ENCODE assay signal across 1 cellular context in the genomic region with DNA sequence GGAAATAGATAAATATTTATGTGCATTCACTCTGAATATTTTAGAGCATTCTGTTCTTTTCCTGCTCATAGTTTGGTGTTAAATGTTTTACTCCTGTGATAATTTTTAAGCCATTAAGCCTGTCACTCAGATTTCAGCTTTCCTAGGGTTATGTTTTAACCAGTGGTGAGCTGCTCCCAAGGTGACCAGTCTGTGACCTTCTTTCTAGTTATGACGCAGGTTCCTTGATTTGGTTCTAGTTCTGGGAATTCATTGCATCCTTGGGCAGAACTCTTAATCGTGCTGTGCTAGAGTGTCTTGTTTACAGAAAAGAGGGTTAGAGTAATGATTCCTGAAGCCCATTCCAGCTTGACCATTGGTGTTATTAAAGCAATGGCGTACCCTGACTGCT.
TF ChIP-seq lines count a peak whose summit lies in the region.

No MANE protein-coding gene starts in this region.

TF ChIP-seq in GM23338, 12 proteins besides CTCF, POLR2A, EP300 and RAD21 (continued from another document):
- TF ChIP-seq, protein P1, sequence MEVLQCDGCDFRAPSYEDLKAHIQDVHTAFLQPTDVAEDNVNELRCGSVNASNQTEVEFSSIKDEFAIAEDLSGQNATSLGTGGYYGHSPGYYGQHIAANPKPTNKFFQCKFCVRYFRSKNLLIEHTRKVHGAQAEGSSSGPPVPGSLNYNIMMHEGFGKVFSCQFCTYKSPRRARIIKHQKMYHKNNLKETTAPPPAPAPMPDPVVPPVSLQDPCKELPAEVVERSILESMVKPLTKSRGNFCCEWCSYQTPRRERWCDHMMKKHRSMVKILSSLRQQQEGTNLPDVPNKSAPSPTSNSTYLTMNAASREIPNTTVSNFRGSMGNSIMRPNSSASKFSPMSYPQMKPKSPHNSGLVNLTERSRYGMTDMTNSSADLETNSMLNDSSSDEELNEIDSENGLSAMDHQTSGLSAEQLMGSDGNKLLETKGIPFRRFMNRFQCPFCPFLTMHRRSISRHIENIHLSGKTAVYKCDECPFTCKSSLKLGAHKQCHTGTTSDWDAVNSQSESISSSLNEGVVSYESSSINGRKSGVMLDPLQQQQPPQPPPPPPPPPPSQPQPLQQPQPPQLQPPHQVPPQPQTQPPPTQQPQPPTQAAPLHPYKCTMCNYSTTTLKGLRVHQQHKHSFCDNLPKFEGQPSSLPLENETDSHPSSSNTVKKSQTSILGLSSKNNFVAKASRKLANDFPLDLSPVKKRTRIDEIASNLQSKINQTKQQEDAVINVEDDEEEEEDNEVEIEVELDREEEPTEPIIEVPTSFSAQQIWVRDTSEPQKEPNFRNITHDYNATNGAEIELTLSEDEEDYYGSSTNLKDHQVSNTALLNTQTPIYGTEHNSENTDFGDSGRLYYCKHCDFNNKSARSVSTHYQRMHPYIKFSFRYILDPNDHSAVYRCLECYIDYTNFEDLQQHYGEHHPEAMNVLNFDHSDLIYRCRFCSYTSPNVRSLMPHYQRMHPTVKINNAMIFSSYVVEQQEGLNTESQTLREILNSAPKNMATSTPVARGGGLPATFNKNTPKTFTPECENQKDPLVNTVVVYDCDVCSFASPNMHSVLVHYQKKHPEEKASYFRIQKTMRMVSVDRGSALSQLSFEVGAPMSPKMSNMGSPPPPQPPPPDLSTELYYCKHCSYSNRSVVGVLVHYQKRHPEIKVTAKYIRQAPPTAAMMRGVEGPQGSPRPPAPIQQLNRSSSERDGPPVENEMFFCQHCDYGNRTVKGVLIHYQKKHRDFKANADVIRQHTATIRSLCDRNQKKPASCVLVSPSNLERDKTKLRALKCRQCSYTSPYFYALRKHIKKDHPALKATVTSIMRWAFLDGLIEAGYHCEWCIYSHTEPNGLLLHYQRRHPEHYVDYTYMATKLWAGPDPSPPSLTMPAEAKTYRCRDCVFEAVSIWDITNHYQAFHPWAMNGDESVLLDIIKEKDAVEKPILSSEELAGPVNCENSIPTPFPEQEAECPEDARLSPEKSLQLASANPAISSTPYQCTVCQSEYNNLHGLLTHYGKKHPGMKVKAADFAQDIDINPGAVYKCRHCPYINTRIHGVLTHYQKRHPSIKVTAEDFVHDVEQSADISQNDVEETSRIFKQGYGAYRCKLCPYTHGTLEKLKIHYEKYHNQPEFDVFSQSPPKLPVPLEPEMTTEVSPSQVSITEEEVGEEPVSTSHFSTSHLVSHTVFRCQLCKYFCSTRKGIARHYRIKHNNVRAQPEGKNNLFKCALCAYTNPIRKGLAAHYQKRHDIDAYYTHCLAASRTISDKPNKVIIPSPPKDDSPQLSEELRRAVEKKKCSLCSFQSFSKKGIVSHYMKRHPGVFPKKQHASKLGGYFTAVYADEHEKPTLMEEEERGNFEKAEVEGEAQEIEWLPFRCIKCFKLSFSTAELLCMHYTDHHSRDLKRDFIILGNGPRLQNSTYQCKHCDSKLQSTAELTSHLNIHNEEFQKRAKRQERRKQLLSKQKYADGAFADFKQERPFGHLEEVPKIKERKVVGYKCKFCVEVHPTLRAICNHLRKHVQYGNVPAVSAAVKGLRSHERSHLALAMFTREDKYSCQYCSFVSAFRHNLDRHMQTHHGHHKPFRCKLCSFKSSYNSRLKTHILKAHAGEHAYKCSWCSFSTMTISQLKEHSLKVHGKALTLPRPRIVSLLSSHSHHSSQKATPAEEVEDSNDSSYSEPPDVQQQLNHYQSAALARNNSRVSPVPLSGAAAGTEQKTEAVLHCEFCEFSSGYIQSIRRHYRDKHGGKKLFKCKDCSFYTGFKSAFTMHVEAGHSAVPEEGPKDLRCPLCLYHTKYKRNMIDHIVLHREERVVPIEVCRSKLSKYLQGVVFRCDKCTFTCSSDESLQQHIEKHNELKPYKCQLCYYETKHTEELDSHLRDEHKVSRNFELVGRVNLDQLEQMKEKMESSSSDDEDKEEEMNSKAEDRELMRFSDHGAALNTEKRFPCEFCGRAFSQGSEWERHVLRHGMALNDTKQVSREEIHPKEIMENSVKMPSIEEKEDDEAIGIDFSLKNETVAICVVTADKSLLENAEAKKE (CRISPR knock-in tag; IDR thresholded peaks at IDR 0.05), result no peak
- no peak for TF ChIP-seq JUNB (IDR thresholded peaks at IDR 0.05; ENCODE audit: unreplicated experiment)
